In genomic region chr2:133293544-133294270, GRCh38 we compare ENCODE assay signal across 1 cellular context.
TF ChIP-seq lines count a peak whose summit lies in the region.

No MANE protein-coding gene starts in this region.

TF ChIP-seq in HEK293, 187 proteins besides CTCF, POLR2A, EP300 and RAD21 (continued from another document):
- TF ChIP-seq KLF7 (tag by site-specific recombination; IDR thresholded peaks at IDR 0.05; ENCODE audit: borderline replicate concordance): no peak
- TF ChIP-seq SCRT1 (tag by site-specific recombination; IDR thresholded peaks at IDR 0.05; ENCODE audit: borderline replicate concordance): peak; percentile 72; the same call in 1 of the 2 replicates
- TF ChIP-seq ZNF558 (tag by site-specific recombination; IDR thresholded peaks at IDR 0.05): no peak
- no peak for TF ChIP-seq AEBP2 (tag by site-specific recombination; IDR thresholded peaks at IDR 0.05; ENCODE audit: borderline replicate concordance)
- TF ChIP-seq ZNF658 (tag by site-specific recombination; IDR thresholded peaks at IDR 0.05): no peak
- TF ChIP-seq ZNF600 (tag by site-specific recombination; IDR thresholded peaks at IDR 0.05): peak; percentile 64; the same call in 1 of the 2 replicates
- no peak for TF ChIP-seq ZNF184 (tag by site-specific recombination; IDR thresholded peaks at IDR 0.05)
- TF ChIP-seq ZNF362 (tag by site-specific recombination; IDR thresholded peaks at IDR 0.05): no peak
- TF ChIP-seq HOXD13 (CRISPR knock-in tag; IDR thresholded peaks at IDR 0.05; ENCODE audit: borderline replicate concordance): no peak
- TF ChIP-seq IKZF3 (tag by site-specific recombination; IDR thresholded peaks at IDR 0.05): peak; percentile 59; the same call in 1 of the 2 replicates
- TF ChIP-seq ZNF571 (tag by site-specific recombination; IDR thresholded peaks at IDR 0.05): no peak
- no peak for TF ChIP-seq ZNF391 (tag by site-specific recombination; IDR thresholded peaks at IDR 0.05; ENCODE audit: borderline replicate concordance, low read depth)
- no peak for TF ChIP-seq ZNF626 (tag by site-specific recombination; IDR thresholded peaks at IDR 0.05)
- peak; percentile 36; the same call in 1 of the 2 replicates for TF ChIP-seq ZBTB8A (tag by site-specific recombination; IDR thresholded peaks at IDR 0.05)
- TF ChIP-seq ZBTB21 (tag by site-specific recombination; IDR thresholded peaks at IDR 0.05): no peak
- TF ChIP-seq ZNF549 (tag by site-specific recombination; IDR thresholded peaks at IDR 0.05): no peak
- no peak for TF ChIP-seq ZNF645 (tag by site-specific recombination; IDR thresholded peaks at IDR 0.05)
- TF ChIP-seq ZNF677 (tag by site-specific recombination; IDR thresholded peaks at IDR 0.05): no peak
- no peak for TF ChIP-seq ZNF449 (tag by site-specific recombination; IDR thresholded peaks at IDR 0.05)
- TF ChIP-seq OSR2 (tag by site-specific recombination; IDR thresholded peaks at IDR 0.05): 0 out of 2 replicates have a peak, but pooled peaks have one; percentile 22
- TF ChIP-seq ZNF621 (tag by site-specific recombination; IDR thresholded peaks at IDR 0.05): no peak
- TF ChIP-seq ZFP37 (tag by site-specific recombination; IDR thresholded peaks at IDR 0.05): no peak
- TF ChIP-seq ZNF280C (tag by site-specific recombination; IDR thresholded peaks at IDR 0.05): no peak
- TF ChIP-seq ZNF398 (tag by site-specific recombination; IDR thresholded peaks at IDR 0.05): no peak
- TF ChIP-seq ZBTB44 (tag by site-specific recombination; IDR thresholded peaks at IDR 0.05): no peak
- no peak for TF ChIP-seq ZNF2 (tag by site-specific recombination; IDR thresholded peaks at IDR 0.05)
- no peak for TF ChIP-seq ZFHX2 (tag by site-specific recombination; conservative IDR thresholded peaks at IDR 0.05)
- TF ChIP-seq ZIC2 (tag by site-specific recombination; IDR thresholded peaks at IDR 0.05): peak; percentile 50; the same call in 1 of the 2 replicates
- peak; percentile 30 for TF ChIP-seq GLIS1 (tag by site-specific recombination; IDR thresholded peaks at IDR 0.05)
- TF ChIP-seq PRDM2 (tag by site-specific recombination; IDR thresholded peaks at IDR 0.05; ENCODE audit: borderline replicate concordance): no peak
- TF ChIP-seq ZNF623 (tag by site-specific recombination; IDR thresholded peaks at IDR 0.05): no peak
- peak; percentile 73 for TF ChIP-seq PRDM6 (tag by site-specific recombination; IDR thresholded peaks at IDR 0.05)
- no peak for TF ChIP-seq ZNF48 (tag by site-specific recombination; IDR thresholded peaks at IDR 0.05)
- peak; percentile 64; the same call in 1 of the 2 replicates for TF ChIP-seq MZF1 (tag by site-specific recombination; IDR thresholded peaks at IDR 0.05; ENCODE audit: borderline replicate concordance)
- TF ChIP-seq ZNF768 (tag by site-specific recombination; IDR thresholded peaks at IDR 0.05): no peak
- no peak for TF ChIP-seq ZNF776 (tag by site-specific recombination; IDR thresholded peaks at IDR 0.05; ENCODE audit: borderline replicate concordance)
- TF ChIP-seq ZNF112 (tag by site-specific recombination; IDR thresholded peaks at IDR 0.05): no peak
- TF ChIP-seq ZNF292 (tag by site-specific recombination; IDR thresholded peaks at IDR 0.05; ENCODE audit: borderline replicate concordance, low read depth): no peak
- no peak for TF ChIP-seq BCL11A (tag by site-specific recombination; IDR thresholded peaks at IDR 0.05; ENCODE audit: low read depth)
- TF ChIP-seq ZNF138 (tag by site-specific recombination; IDR thresholded peaks at IDR 0.05; ENCODE audit: borderline replicate concordance): no peak
- no peak for TF ChIP-seq ZNF223 (tag by site-specific recombination; IDR thresholded peaks at IDR 0.05)
